15 cellular contexts compared by ENCODE assay signal in genomic region chr18:48776161-48776555, GRCh38.
A peak's percentile ranks its signal among the peaks of the same experiment; 100 is the strongest.
DNase-seq lines count a peak whose midpoint lies in the region; ATAC-seq and TF ChIP-seq lines count a peak whose summit lies in the region.
"Had no signal": no experiment of that assay in that cellular context is flagged by ENCODE, and none has a peak within 500 bp of the region (broad histone marks: within the 10 kb centered on the region; RNA-seq: fewer than 3 reads in every experiment).

No MANE protein-coding gene starts in this region.

- DNase-seq in left ventricle myocardium inferior: no peak
- no peak for DNase-seq in left ventricle myocardium superior
- DNase-seq in WERI-Rb-1: no peak
- DNase-seq in mesenchymal stem cell: no peak
- DNase-seq in smooth muscle cell (lab: John Stamatoyannopoulos, UW; ENCODE audit: unreplicated experiment): no peak
- DNase-seq in PC-9: no peak
- DNase-seq in NCI-H1436 (lab: John Stamatoyannopoulos, UW): no peak
- DNase-seq: AML-193; Calu3; CD4-positive, alpha-beta T cell; DMS79; GM23248; H7 had no signal

- H3K4ac ChIP-seq in mesenchymal stem cell (ENCODE audit: low read depth in 1 of 2, low read length in 2 of 2): peak overlapping the region in 1 of 2 experiments; percentile 24

- H4K8ac ChIP-seq in mesenchymal stem cell (ENCODE audit: low read length): peak overlapping the region; percentile 84

- 91% methylated on average over 4 of the region's 5 CpGs for WGBS in mesenchymal stem cell
- 95% methylated on average over 5 of the region's 5 CpGs for WGBS in smooth muscle cell (ENCODE audit: low lambda C conversion rate)

- H3K9ac ChIP-seq in mesenchymal stem cell (ENCODE audit: low read length) (no peak overlapping the region), smooth muscle cell (ENCODE audit: low read depth) (no peak overlapping the region)
- H3K9ac ChIP-seq: GM23248 had no signal

- CTCF ChIA-PET in PC-9 (lab: Charles Lee): interaction anchor here (0.6 kb wide), 1 partner anchor 706 kb away, joined by 5 read pairs; no protein-coding TSS in a partner anchor

- no peak overlapping the region for H2BK15ac ChIP-seq in mesenchymal stem cell (ENCODE audit: low read depth, poor library complexity, severe bottlenecking)

- H3K18ac ChIP-seq in mesenchymal stem cell (ENCODE audit: low read depth in 1 of 2, low read length in 2 of 2): peak overlapping the region in 1 of 2 experiments; percentile 83

- no peak overlapping the region for H2BK5ac ChIP-seq in mesenchymal stem cell (ENCODE audit: low read depth, low read length, poor library complexity, severe bottlenecking)

- no peak overlapping the region for H3K4me3 ChIP-seq in left ventricle myocardium inferior
- H3K4me3 ChIP-seq in WERI-Rb-1 (ENCODE audit: low read depth, low read length): no peak overlapping the region
- no peak overlapping the region for H3K4me3 ChIP-seq in mesenchymal stem cell (ENCODE audit: insufficient read depth in 1 of 2, low read depth in 1 of 2, low read length in 2 of 2)
- H3K4me3 ChIP-seq in smooth muscle cell: no peak overlapping the region
- H3K4me3 ChIP-seq in PC-9: no peak overlapping the region
- H3K4me3 ChIP-seq: GM23248 had no signal

- intact Hi-C loops in left ventricle myocardium inferior (cut with micrococcal nuclease) (no loop called here), left ventricle myocardium superior (cut with micrococcal nuclease) (no loop called here), PC-9 (cut with micrococcal nuclease; ENCODE audit: unreplicated experiment) (loop anchor here (5.0 kb wide), 1 partner anchor 171 kb away; no protein-coding TSS in a partner anchor)

- H3K4me1 ChIP-seq in left ventricle myocardium inferior (peaks cover 98% of the 10 kb centered on the region), mesenchymal stem cell (ENCODE audit: control insufficient read depth, insufficient read depth, low read depth, low read length) (peaks cover 43% of the 10 kb centered on the region), smooth muscle cell (ENCODE audit: low read depth) (peaks cover 38% of the 10 kb centered on the region), PC-9 (replicated peaks; ENCODE audit: insufficient read depth) (no peaks in the 10 kb centered on the region)

- no TSS peak for BruUV-seq in PC-9 (replicated peaks; lab: Mats Ljungman, UMichigan)

- H3K36me3 ChIP-seq in left ventricle myocardium inferior (no peaks in the 10 kb centered on the region), WERI-Rb-1 (peaks cover 7% of the 10 kb centered on the region), mesenchymal stem cell (ENCODE audit: control insufficient read depth in 1 of 2, insufficient read depth in 2 of 2, low read depth in 1 of 2, low read length in 2 of 2) (peaks cover 5 to 66% of the 10 kb centered on the region in 2 experiments), smooth muscle cell (ENCODE audit: low read depth) (peaks cover 7% of the 10 kb centered on the region), PC-9 (ENCODE audit: low read depth) (no peaks in the 10 kb centered on the region)

- H4K20me1 ChIP-seq in smooth muscle cell (ENCODE audit: low read depth): no peaks in the 10 kb centered on the region
- no peaks in the 10 kb centered on the region for H4K20me1 ChIP-seq in PC-9 (ENCODE audit: insufficient read depth)

- H3K9me3 ChIP-seq in left ventricle myocardium inferior (replicated peaks) (no peaks in the 10 kb centered on the region), WERI-Rb-1 (ENCODE audit: severe bottlenecking) (no peaks in the 10 kb centered on the region), mesenchymal stem cell (ENCODE audit: control insufficient read depth, low read length) (no peaks in the 10 kb centered on the region), smooth muscle cell (replicated peaks; ENCODE audit: low read depth) (no peaks in the 10 kb centered on the region), PC-9 (ENCODE audit: insufficient read depth, low read depth) (no peaks in the 10 kb centered on the region)

- no peak overlapping the region for H3K4me2 ChIP-seq in mesenchymal stem cell (ENCODE audit: low read length, poor library complexity, severe bottlenecking)
- peak overlapping the region; percentile 45 for H3K4me2 ChIP-seq in smooth muscle cell
- no peak overlapping the region for H3K4me2 ChIP-seq in PC-9

- no peak overlapping the region for H3K23ac ChIP-seq in mesenchymal stem cell (ENCODE audit: low read length in 2 of 2)

- peaks cover 47% of the 10 kb centered on the region for H3K79me1 ChIP-seq in mesenchymal stem cell (replicated peaks; ENCODE audit: low read length, poor library complexity, severe bottlenecking)

- no peak for ATAC-seq in left ventricle myocardium superior
- ATAC-seq in HG02870 (IDR thresholded peaks at IDR 0.05; ENCODE audit: unreplicated experiment): no peak

- H2AFZ ChIP-seq in mesenchymal stem cell (ENCODE audit: low read depth, low read length) (no peak overlapping the region), smooth muscle cell (ENCODE audit: low read depth) (no peak overlapping the region), PC-9 (no peak overlapping the region)
- H2AFZ ChIP-seq: GM23248 had no signal

- peak overlapping the region; percentile 34 for H3K27ac ChIP-seq in left ventricle myocardium inferior (replicated peaks)
- H3K27ac ChIP-seq in WERI-Rb-1: peak overlapping the region; percentile 42
- no peak overlapping the region for H3K27ac ChIP-seq in mesenchymal stem cell (ENCODE audit: low read length, poor library complexity, severe bottlenecking)
- peak overlapping the region; percentile 97 for H3K27ac ChIP-seq in smooth muscle cell (ENCODE audit: low read depth)
- no peak overlapping the region for H3K27ac ChIP-seq in PC-9
- H3K27ac ChIP-seq: 22Rv1, GM23248 had no signal

- peak overlapping the region; percentile 11 for H4K91ac ChIP-seq in mesenchymal stem cell (ENCODE audit: low read length)

- peak overlapping the region in 1 of 2 experiments; percentile 7 for H2BK12ac ChIP-seq in mesenchymal stem cell (ENCODE audit: low read length in 2 of 2)

- POLR2A ChIA-PET in PC-9 (lab: Charles Lee; ENCODE audit: unreplicated experiment): no interaction called here

- H2AK5ac ChIP-seq in mesenchymal stem cell (ENCODE audit: low read length, severe bottlenecking): no peak overlapping the region

- H3K27me3 ChIP-seq in left ventricle myocardium inferior (ENCODE audit: low read depth) (no peaks in the 10 kb centered on the region), WERI-Rb-1 (ENCODE audit: insufficient read depth, low read depth, severe bottlenecking) (no peaks in the 10 kb centered on the region), mesenchymal stem cell (ENCODE audit: control insufficient read depth in 1 of 2, insufficient read depth in 1 of 2, low read length in 2 of 2) (no peaks in the 10 kb centered on the region), smooth muscle cell (ENCODE audit: low read depth) (no peaks in the 10 kb centered on the region), PC-9 (ENCODE audit: insufficient read depth, low read depth) (no peaks in the 10 kb centered on the region)

- H3F3A ChIP-seq in smooth muscle cell (ENCODE audit: low read depth): peaks cover 27% of the 10 kb centered on the region
- 0 out of 2 replicates have a peak, but pooled peaks cover 3% of the 10 kb centered on the region for H3F3A ChIP-seq in PC-9 (ENCODE audit: insufficient read depth, low read depth)

- TF ChIP-seq CTCF in left ventricle myocardium inferior (IDR thresholded peaks at IDR 0.05; ENCODE audit: borderline replicate concordance): no peak
- no peak for TF ChIP-seq CTCF in WERI-Rb-1 (IDR thresholded peaks at IDR 0.05; ENCODE audit: low read depth, low read length)
- no peak for TF ChIP-seq CTCF in smooth muscle cell (IDR thresholded peaks at IDR 0.05; ENCODE audit: borderline replicate concordance, insufficient read depth, poor library complexity, severe bottlenecking)
- TF ChIP-seq CTCF in PC-9 (conservative IDR thresholded peaks at IDR 0.05): no peak

- H2BK120ac ChIP-seq in mesenchymal stem cell (ENCODE audit: low read depth, low read length): peak overlapping the region; percentile 36

- no peak overlapping the region for H3K14ac ChIP-seq in mesenchymal stem cell (ENCODE audit: low read length in 2 of 2)

- no peaks in the 10 kb centered on the region for H3K9me2 ChIP-seq in PC-9 (ENCODE audit: insufficient read depth)

- H3K79me2 ChIP-seq in smooth muscle cell (ENCODE audit: low read depth) (peaks cover 33% of the 10 kb centered on the region), PC-9 (ENCODE audit: low read depth) (no peaks in the 10 kb centered on the region)

Comparison
In these comparisons a context has a peak if more than half of its experiments do, and no peak if none do; other contexts are left out.
1. H3K27ac ChIP-seq: peak in left ventricle myocardium inferior (single experiment), WERI-Rb-1 (single experiment) and smooth muscle cell (single experiment); none in mesenchymal stem cell (single experiment) and PC-9 (single experiment).